1 cellular context compared by ENCODE assay signal in the genomic region with DNA sequence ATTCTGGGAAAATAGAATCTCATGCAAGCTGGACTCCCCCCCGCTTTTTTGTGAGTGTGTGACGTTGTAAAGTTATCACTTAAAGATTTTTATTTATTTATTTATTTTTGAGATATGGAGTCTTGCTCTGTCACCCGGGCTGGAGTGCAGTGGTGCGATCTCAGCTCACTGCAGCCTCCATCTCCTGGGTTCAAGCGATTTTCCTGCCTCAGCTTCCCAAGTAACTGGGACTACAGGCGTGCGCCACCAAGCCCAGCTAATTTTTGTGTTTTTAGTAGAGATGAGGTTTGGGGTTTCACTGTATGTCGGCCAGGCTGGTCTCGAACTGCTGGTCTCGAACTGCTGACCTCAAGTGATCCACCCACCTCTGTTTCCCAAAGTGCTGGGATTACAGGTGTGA.
A peak's percentile ranks its signal among the peaks of the same experiment; 100 is the strongest.
TF ChIP-seq lines count a peak whose summit lies in the region.

No MANE protein-coding gene starts in this region.

TF ChIP-seq in GM12878, 131 proteins besides CTCF, POLR2A, EP300 and RAD21:
- peak; percentile 93 for TF ChIP-seq MLLT1 (IDR thresholded peaks at IDR 0.05)
TF ChIP-seq in GM12878: peak in this region for 1; not testable (repeated sequence) for 130.
